1 cellular context compared by ENCODE assay signal in genomic region chr2:72236445-72237067, GRCh38.
TF ChIP-seq lines count a peak whose summit lies in the region.

No MANE protein-coding gene starts in this region.

TF ChIP-seq in WTC11, 78 proteins besides CTCF, POLR2A, EP300 and RAD21 (continued from another document):
- no peak for TF ChIP-seq RORB (CRISPR knock-in tag; IDR thresholded peaks at IDR 0.05)
